Comparison of ENCODE assay signal across 6 cellular contexts in genomic region chr3:130818066-130818465, GRCh38.
DNase-seq lines count a peak whose midpoint lies in the region; ATAC-seq, FAIRE-seq and TF ChIP-seq lines count a peak whose summit lies in the region.
"Not testable (repeated sequence)": the region's sequence is repeated elsewhere in the genome, so short reads cannot be mapped to it uniquely, and the experiment has no call there.

No MANE protein-coding gene starts in this region.

- H3K36me3 Mint-ChIP-seq in T-helper 1 cell treated with Interleukin-12 subunit alpha and Interleukin-12 subunit beta and Interleukin-4 antibody, amounts not matched to agents 30 μg/mL and 1 μg/mL, for 36 hours (ENCODE audit: low read depth), result not testable (repeated sequence)

- H3K27ac Mint-ChIP-seq in T-helper 1 cell treated with Interleukin-12 subunit alpha and Interleukin-12 subunit beta and Interleukin-4 antibody, amounts not matched to agents 30 μg/mL and 1 μg/mL, for 36 hours, result peak overlapping the region; percentile 67

- CTCF ChIA-PET in HEK293 (lab: Yijun Ruan, JAX), result not testable (repeated sequence)

- peak; percentile 43 for ATAC-seq in foreskin keratinocyte

- WGBS in stomach, 5 donors, result 53 to 64% (median 61%) methylated on average over 3 of the region's 3 CpGs

- TF ChIP-seq POLR2A in stomach (IDR thresholded peaks at IDR 0.05), result not testable (repeated sequence)

- not testable (repeated sequence) for FAIRE-seq in bronchial epithelial cell (lab: Jason Lieb, UNC)

- POLR2A ChIA-PET in HEK293 (lab: Yijun Ruan, JAX), result not testable (repeated sequence)

- not testable (repeated sequence) for H3K4me3 Mint-ChIP-seq in T-helper 1 cell treated with Interleukin-12 subunit alpha and Interleukin-12 subunit beta and Interleukin-4 antibody, amounts not matched to agents 30 μg/mL and 1 μg/mL, for 36 hours

- H3K36me3 ChIP-seq in HEK293 (ENCODE audit: control insufficient read depth in 2 of 2, insufficient read depth in 1 of 2, low read length in 2 of 2); bronchial epithelial cell (ENCODE audit: control insufficient read depth, insufficient read depth, low read length); mucosa of rectum (ENCODE audit: control insufficient read depth in 2 of 2, insufficient read depth in 2 of 2, low read length in 2 of 2); stomach: not testable (repeated sequence)

- not testable (repeated sequence) for H3K4me3 ChIP-seq in HEK293 (ENCODE audit: low read depth, low read length); bronchial epithelial cell (ENCODE audit: low read depth, low read length); mucosa of rectum (ENCODE audit: low read length in 2 of 2); stomach

- H3K4me1 Mint-ChIP-seq in T-helper 1 cell treated with Interleukin-12 subunit alpha and Interleukin-12 subunit beta and Interleukin-4 antibody, amounts not matched to agents 30 μg/mL and 1 μg/mL, for 36 hours (ENCODE audit: low read depth), result not testable (repeated sequence)

- intact Hi-C loops in stomach (cut with DNase I; ENCODE audit: low total_unique reads), result not testable (repeated sequence)

- not testable (repeated sequence) for H3K4me1 ChIP-seq in HEK293 (ENCODE audit: control insufficient read depth, insufficient read depth, low read length); foreskin keratinocyte; mucosa of rectum (ENCODE audit: control insufficient read depth in 2 of 2, insufficient read depth in 2 of 2, low read length in 2 of 2); stomach

- TF ChIP-seq CTCF in HEK293 (tag by site-specific recombination; IDR thresholded peaks at IDR 0.05); bronchial epithelial cell (IDR thresholded peaks at IDR 0.05; ENCODE audit: insufficient read depth, low read length, severe bottlenecking); foreskin keratinocyte (conservative IDR thresholded peaks at IDR 0.05); stomach (IDR thresholded peaks at IDR 0.05): not testable (repeated sequence)

- not testable (repeated sequence) for H3K27me3 ChIP-seq in bronchial epithelial cell (ENCODE audit: control insufficient read depth, insufficient read depth, low read length); foreskin keratinocyte; mucosa of rectum (ENCODE audit: control insufficient read depth in 2 of 2, insufficient read depth in 2 of 2, low read length in 2 of 2); stomach

- H3K9me3 ChIP-seq in HEK293 (ENCODE audit: control insufficient read depth, insufficient read depth, low read depth, low read length); mucosa of rectum (ENCODE audit: control insufficient read depth in 2 of 2, low read length in 2 of 2); stomach: not testable (repeated sequence)

- not testable (repeated sequence) for TF ChIP-seq EP300 in stomach (IDR thresholded peaks at IDR 0.05)

- not testable (repeated sequence) for H3K9me3 Mint-ChIP-seq in T-helper 1 cell treated with Interleukin-12 subunit alpha and Interleukin-12 subunit beta and Interleukin-4 antibody, amounts not matched to agents 30 μg/mL and 1 μg/mL, for 36 hours

- H3K27ac ChIP-seq in HEK293 (ENCODE audit: extremely low read depth, low read depth, low read length); foreskin keratinocyte: not testable (repeated sequence)
- peak overlapping the region; percentile 54 to 66 for H3K27ac ChIP-seq in mucosa of rectum (ENCODE audit: low read depth in 2 of 2, low read length in 2 of 2)
- peak overlapping the region; percentile 7 to 69 (median 51) for H3K27ac ChIP-seq in stomach

- H3K27me3 Mint-ChIP-seq in T-helper 1 cell treated with Interleukin-12 subunit alpha and Interleukin-12 subunit beta and Interleukin-4 antibody, amounts not matched to agents 30 μg/mL and 1 μg/mL, for 36 hours (ENCODE audit: low read depth), result peaks cover 24% of the 10 kb centered on the region

- peak; percentile 67 for DNase-seq in bronchial epithelial cell (ENCODE audit: low read depth)
- DNase-seq in foreskin keratinocyte, result peak; percentile 26 to 46
- not testable (repeated sequence) for DNase-seq in stomach

- not testable (repeated sequence) for H3K9ac ChIP-seq in mucosa of rectum (ENCODE audit: low read depth in 1 of 2, low read length in 2 of 2)

TF ChIP-seq in HEK293, 187 proteins besides CTCF, POLR2A, EP300 and RAD21:
- peak; percentile 75; the same call in 1 of the 2 replicates for TF ChIP-seq ZNF223 (tag by site-specific recombination; IDR thresholded peaks at IDR 0.05)
